14 cellular contexts compared by ENCODE assay signal in genomic region chr5:6736524-6737042, GRCh38. TPM values are rescaled to one million over a fixed set of nuclear protein-coding genes. Genes with fewer than 3 reads are reported as not detected.
DNase-seq lines count a peak whose midpoint lies in the region; ATAC-seq, FAIRE-seq and TF ChIP-seq lines count a peak whose summit lies in the region.
"Had no signal": no experiment of that assay in that cellular context is flagged by ENCODE, and none has a peak within 500 bp of the region (broad histone marks: within the 10 kb centered on the region; RNA-seq: fewer than 3 reads in every experiment).

No MANE protein-coding gene starts in this region.

- peak overlapping the region; percentile 65 for H3K4me2 ChIP-seq in KMS-11
- H3K4me2 ChIP-seq: GM23338 had no signal

- H3K36me3 Mint-ChIP-seq in activated naive CD4-positive, alpha-beta T cell treated with anti-CD3 and anti-CD28 coated beads, Interleukin-2, amount 50 U/mL, for 24 hours, result peaks cover 7% of the 10 kb centered on the region

- ATAC-seq in upper lobe of left lung (ENCODE audit: low FRiP score in 2 of 2), result no peak
- no peak for ATAC-seq in HG03442 (IDR thresholded peaks at IDR 0.05; ENCODE audit: unreplicated experiment)
- ATAC-seq: GM23338 had no signal

- TF ChIP-seq EP300 in upper lobe of left lung (IDR thresholded peaks at IDR 0.05), result no peak

- TF ChIP-seq CTCF in KMS-11 (conservative IDR thresholded peaks at IDR 0.05; ENCODE audit: low read depth, low read length) (no peak), upper lobe of left lung (IDR thresholded peaks at IDR 0.05) (no peak)

- peak overlapping the region; percentile 12; the same call in 1 of the 2 replicates for H3K9ac ChIP-seq in KMS-11
- H3K9ac ChIP-seq in duodenal mucosa (ENCODE audit: low read depth in 1 of 2, low read length in 2 of 2), result no peak overlapping the region

- no peaks in the 10 kb centered on the region for H3K27me3 ChIP-seq in KMS-11 (ENCODE audit: insufficient read depth, low read depth)
- no peaks in the 10 kb centered on the region for H3K27me3 ChIP-seq in duodenal mucosa (ENCODE audit: control insufficient read depth in 1 of 2, insufficient read depth in 2 of 2, low read length in 2 of 2)
- H3K27me3 ChIP-seq in upper lobe of left lung, result no peaks in the 10 kb centered on the region
- H3K27me3 ChIP-seq: breast epithelium, thyroid gland had no signal

- H4K20me1 ChIP-seq in KMS-11 (ENCODE audit: insufficient read depth), result peaks cover 8% of the 10 kb centered on the region; the same call in 1 of the 2 replicates

- H3K27ac Mint-ChIP-seq in activated naive CD4-positive, alpha-beta T cell treated with anti-CD3 and anti-CD28 coated beads, Interleukin-2, amount 50 U/mL, for 24 hours, result peak overlapping the region; percentile 55
- H3K27ac Mint-ChIP-seq: GM23338 had no signal

- H3K79me2 ChIP-seq in KMS-11 (ENCODE audit: insufficient read depth, low read depth), result peaks cover 98% of the 10 kb centered on the region

- no peak for DNase-seq in activated naive CD4-positive, alpha-beta T cell treated with Interleukin-2 at 50 U/mL for 16 hours
- DNase-seq in upper lobe of left lung (no peak), NCI-H1694 treated with DMSO at 0.1 percent for 48 hours (lab: John Stamatoyannopoulos, UW) (no peak), H54 (ENCODE audit: insufficient read length, low spot score) (no peak)
- DNase-seq: mesendoderm, SW 1271, thyroid gland had no signal

- H3K27me3 Mint-ChIP-seq in activated naive CD4-positive, alpha-beta T cell treated with anti-CD3 and anti-CD28 coated beads, Interleukin-2, amount 50 U/mL, for 24 hours, result no peaks in the 10 kb centered on the region

- peaks cover 71% of the 10 kb centered on the region for H3K4me1 ChIP-seq in KMS-11 (ENCODE audit: low read depth, poor library complexity, severe bottlenecking)
- H3K4me1 ChIP-seq in duodenal mucosa (ENCODE audit: control insufficient read depth in 1 of 2, insufficient read depth in 2 of 2, low read length in 2 of 2), result peaks cover 23 to 29% of the 10 kb centered on the region in 2 donors
- peaks cover 27 to 32% (median 29%) of the 10 kb centered on the region in 4 donors for H3K4me1 ChIP-seq in upper lobe of left lung

- no peak overlapping the region for H2AFZ ChIP-seq in KMS-11 (ENCODE audit: low read depth)
- H2AFZ ChIP-seq: GM23338 had no signal

- WGBS in upper lobe of left lung, 2 donors, result 85 to 87% methylated on average over 9 of the region's 9 CpGs

- H3K36me3 ChIP-seq in KMS-11 (ENCODE audit: insufficient read depth) (no peaks in the 10 kb centered on the region), duodenal mucosa (ENCODE audit: control insufficient read depth in 1 of 2, insufficient read depth in 2 of 2, low read length in 2 of 2) (peaks cover 18 to 39% of the 10 kb centered on the region in 2 donors), upper lobe of left lung (peaks cover 0 to 44% (median 28%) of the 10 kb centered on the region in 4 donors)
- H3K36me3 ChIP-seq: breast epithelium had no signal

- TF ChIP-seq POLR2A in upper lobe of left lung (IDR thresholded peaks at IDR 0.05) (no peak), H54 (IDR thresholded peaks at IDR 0.05; ENCODE audit: low read depth, low read length) (no peak)

- peak overlapping the region; percentile 69 for H3K27ac ChIP-seq in KMS-11
- H3K27ac ChIP-seq in duodenal mucosa (ENCODE audit: low read depth, low read length), result peak overlapping the region; percentile 6
- H3K27ac ChIP-seq in upper lobe of left lung, result peak overlapping the region in 3 of 4 donors; percentile 4 to 50 (median 42)
- H3K27ac ChIP-seq: breast epithelium, thyroid gland had no signal

- peaks cover 52% of the 10 kb centered on the region for H3K4me1 Mint-ChIP-seq in activated naive CD4-positive, alpha-beta T cell treated with anti-CD3 and anti-CD28 coated beads, Interleukin-2, amount 50 U/mL, for 24 hours

- no peak for FAIRE-seq in H54 (lab: Jason Lieb, UNC)
- FAIRE-seq: G401.6 had no signal

- H3K4me3 ChIP-seq in KMS-11 (IDR thresholded peaks at IDR 0.05; ENCODE audit: insufficient read depth, low read depth, low read length), result no peak overlapping the region
- no peak overlapping the region for H3K4me3 ChIP-seq in duodenal mucosa (ENCODE audit: low read depth in 1 of 2, low read length in 2 of 2)
- H3K4me3 ChIP-seq in upper lobe of left lung, result no peak overlapping the region
- H3K4me3 ChIP-seq: breast epithelium, GM23338, thyroid gland had no signal

- no peak overlapping the region for H3K4me3 Mint-ChIP-seq in activated naive CD4-positive, alpha-beta T cell treated with anti-CD3 and anti-CD28 coated beads, Interleukin-2, amount 50 U/mL, for 24 hours
- H3K4me3 Mint-ChIP-seq: GM23338 had no signal

- H3K9me3 ChIP-seq in duodenal mucosa (ENCODE audit: control insufficient read depth in 1 of 2, low read length in 2 of 2), result no peaks in the 10 kb centered on the region
- no peaks in the 10 kb centered on the region for H3K9me3 ChIP-seq in upper lobe of left lung
- H3K9me3 ChIP-seq: breast epithelium, thyroid gland had no signal

- H3K9me3 Mint-ChIP-seq in activated naive CD4-positive, alpha-beta T cell treated with anti-CD3 and anti-CD28 coated beads, Interleukin-2, amount 50 U/mL, for 24 hours, result no peaks in the 10 kb centered on the region
- H3K9me3 Mint-ChIP-seq: GM23338 had no signal

RNA-seq across cellular contexts. Expression of gene TENT4A, which starts 23.4 kb away (rescaled TPM):
- total RNA-seq in upper lobe of left lung, result 10 to 100 TPM; 19.7 to 44.0 (median 27.3) TPM

Comparison
In these comparisons a context has a peak if more than half of its experiments do, and no peak if none do; other contexts are left out.
1. H3K27ac ChIP-seq: peak in every context shown above with its lines; median percentile 69 in KMS-11; 42 in upper lobe of left lung; 6 in duodenal mucosa.